In genomic region chr20:36957875-36958667, GRCh38 we compare ENCODE assay signal across 2 cellular contexts.
TF ChIP-seq lines count a peak whose summit lies in the region.

No MANE protein-coding gene starts in this region.

TF ChIP-seq in HEK293, 187 proteins besides CTCF, POLR2A, EP300 and RAD21 (continued from another document):
- TF ChIP-seq ZNF292 (tag by site-specific recombination; IDR thresholded peaks at IDR 0.05; ENCODE audit: borderline replicate concordance, low read depth) (no peak), ZNF366 (tag by site-specific recombination; conservative IDR thresholded peaks at IDR 0.05) (peak; percentile 36; the same call in 1 of the 2 replicates), ZNF133 (tag by site-specific recombination; IDR thresholded peaks at IDR 0.05) (no peak)

TF ChIP-seq in H1, 55 proteins besides CTCF, POLR2A, EP300 and RAD21 (continued from another document):
- TF ChIP-seq CHD7 (IDR thresholded peaks at IDR 0.05; ENCODE audit: insufficient replicate concordance, low read length) (no peak), FOSL1 (IDR thresholded peaks at IDR 0.05; ENCODE audit: insufficient read depth, low read depth, low read length) (no peak), SP1 (IDR thresholded peaks at IDR 0.05; ENCODE audit: low read depth, low read length) (no peak), SAP30 (IDR thresholded peaks at IDR 0.05; ENCODE audit: insufficient read depth, insufficient replicate concordance, low read length) (no peak), RNF2 (IDR thresholded peaks at IDR 0.05; ENCODE audit: borderline replicate concordance, low read depth, low read length, missing control alignments, poor library complexity, severe bottlenecking) (no peak), SRF (IDR thresholded peaks at IDR 0.05; ENCODE audit: low read depth, low read length) (no peak), KDM4A (IDR thresholded peaks at IDR 0.05; ENCODE audit: low read depth, low read length, severe bottlenecking) (no peak), USF2 (IDR thresholded peaks at IDR 0.05; ENCODE audit: low read length) (no peak), ASH2L (IDR thresholded peaks at IDR 0.05; ENCODE audit: low read length) (no peak), TBP (IDR thresholded peaks at IDR 0.05; ENCODE audit: low read depth, low read length) (no peak)
